14 cellular contexts compared by ENCODE assay signal in genomic region chr1:154842635-154843034, GRCh38. TPM values are rescaled to one million over a fixed set of nuclear protein-coding genes. Genes with fewer than 3 reads are reported as not detected.
DNase-seq lines count a peak whose midpoint lies in the region; ATAC-seq and TF ChIP-seq lines count a peak whose summit lies in the region.
"Had no signal": no experiment of that assay in that cellular context is flagged by ENCODE, and none has a peak within 500 bp of the region (broad histone marks: within the 10 kb centered on the region; RNA-seq: fewer than 3 reads in every experiment).

No MANE protein-coding gene starts in this region.

- intact Hi-C loops in activated CD4-positive, alpha-beta T cell treated with anti-CD3 and anti-CD28 coated beads for 36 hours (cut with DNase I, micrococcal nuclease) = no loop called here
- intact Hi-C loops in activated B cell treated with CpG ODN at 0.5 μM for 24 hours (cut with micrococcal nuclease) = no loop called here
- intact Hi-C loops in activated CD4-positive, alpha-beta memory T cell treated with anti-CD3 and anti-CD28 coated beads for 36 hours (cut with micrococcal nuclease) = no loop called here

- no peak overlapping the region for H3K27ac Mint-ChIP-seq in activated CD4-positive, alpha-beta T cell treated with anti-CD3 and anti-CD28 coated beads for 36 hours
- no peak overlapping the region for H3K27ac Mint-ChIP-seq in activated B cell treated with CpG ODN at 0.5 μM for 24 hours
- H3K27ac Mint-ChIP-seq in stimulated activated effector memory CD8-positive, alpha-beta T cell treated with anti-CD3 and anti-CD28 coated beads, Interleukin-12 subunit alpha, Interleukin-12 subunit beta, amount 100 ng/mL, for 72 hours = peak overlapping the region; percentile 57
- H3K27ac Mint-ChIP-seq in activated CD4-positive, alpha-beta memory T cell treated with anti-CD3 and anti-CD28 coated beads for 36 hours = no peak overlapping the region
- H3K27ac Mint-ChIP-seq: GM23338 had no signal

- no peaks in the 10 kb centered on the region for H3K4me1 Mint-ChIP-seq in activated CD4-positive, alpha-beta T cell treated with anti-CD3 and anti-CD28 coated beads for 36 hours
- H3K4me1 Mint-ChIP-seq in activated B cell treated with CpG ODN at 0.5 μM for 24 hours = peaks cover 16% of the 10 kb centered on the region
- H3K4me1 Mint-ChIP-seq in stimulated activated effector memory CD8-positive, alpha-beta T cell treated with anti-CD3 and anti-CD28 coated beads, Interleukin-12 subunit alpha, Interleukin-12 subunit beta, amount 100 ng/mL, for 72 hours = no peaks in the 10 kb centered on the region
- H3K4me1 Mint-ChIP-seq in activated CD4-positive, alpha-beta memory T cell treated with anti-CD3 and anti-CD28 coated beads for 36 hours (ENCODE audit: low read depth) = no peaks in the 10 kb centered on the region

- no peaks in the 10 kb centered on the region for H3K27me3 Mint-ChIP-seq in activated CD4-positive, alpha-beta T cell treated with anti-CD3 and anti-CD28 coated beads for 36 hours
- H3K27me3 Mint-ChIP-seq in activated B cell treated with CpG ODN at 0.5 μM for 24 hours = peaks cover 14% of the 10 kb centered on the region
- H3K27me3 Mint-ChIP-seq in activated CD4-positive, alpha-beta memory T cell treated with anti-CD3 and anti-CD28 coated beads for 36 hours = peaks cover 1% of the 10 kb centered on the region

- no peaks in the 10 kb centered on the region for H3K36me3 Mint-ChIP-seq in activated CD4-positive, alpha-beta T cell treated with anti-CD3 and anti-CD28 coated beads for 36 hours (ENCODE audit: low read depth)
- H3K36me3 Mint-ChIP-seq in activated B cell treated with CpG ODN at 0.5 μM for 24 hours (ENCODE audit: low read depth) = no peaks in the 10 kb centered on the region
- no peaks in the 10 kb centered on the region for H3K36me3 Mint-ChIP-seq in stimulated activated effector memory CD8-positive, alpha-beta T cell treated with anti-CD3 and anti-CD28 coated beads, Interleukin-12 subunit alpha, Interleukin-12 subunit beta, amount 100 ng/mL, for 72 hours
- H3K36me3 Mint-ChIP-seq in activated CD4-positive, alpha-beta memory T cell treated with anti-CD3 and anti-CD28 coated beads for 36 hours = no peaks in the 10 kb centered on the region

- ATAC-seq in activated CD4-positive, alpha-beta T cell treated with anti-CD3 and anti-CD28 coated beads for 36 hours = peak; percentile 44
- peak; percentile 31 for ATAC-seq in activated B cell treated with CpG ODN at 0.5 μM for 24 hours (ENCODE audit: low read depth)
- peak; percentile 72 for ATAC-seq in stimulated activated effector memory CD8-positive, alpha-beta T cell treated with anti-CD3 and anti-CD28 coated beads, Interleukin-12 subunit alpha, Interleukin-12 subunit beta, amount 100 ng/mL, for 72 hours
- no peak for ATAC-seq in stimulated activated naive CD8-positive, alpha-beta T cell treated with anti-CD3 and anti-CD28 coated beads, Interleukin-15, Interleukin-2, amounts not matched to agents 100 U/mL and 50 U/mL, for 24 hours
- ATAC-seq: GM23338 had no signal

- POLR2A ChIA-PET in activated CD4-positive, alpha-beta T cell treated with anti-CD3 and anti-CD28 coated beads for 36 hours (lab: Charles Lee) = no interaction called here
- POLR2A ChIA-PET in activated B cell treated with CpG ODN at 0.5 μM for 24 hours (lab: Charles Lee) = no interaction called here
- POLR2A ChIA-PET in activated CD4-positive, alpha-beta memory T cell treated with anti-CD3 and anti-CD28 coated beads for 36 hours (lab: Charles Lee) = no interaction called here

- no peak for TF ChIP-seq CTCF in activated B cell treated with CpG ODN at 0.5 μM for 24 hours (IDR thresholded peaks at IDR 0.05)

- H3K9me3 Mint-ChIP-seq in activated CD4-positive, alpha-beta T cell treated with anti-CD3 and anti-CD28 coated beads for 36 hours (ENCODE audit: low read depth) = no peaks in the 10 kb centered on the region
- no peaks in the 10 kb centered on the region for H3K9me3 Mint-ChIP-seq in activated B cell treated with CpG ODN at 0.5 μM for 24 hours
- no peaks in the 10 kb centered on the region for H3K9me3 Mint-ChIP-seq in stimulated activated effector memory CD8-positive, alpha-beta T cell treated with anti-CD3 and anti-CD28 coated beads, Interleukin-12 subunit alpha, Interleukin-12 subunit beta, amount 100 ng/mL, for 72 hours
- H3K9me3 Mint-ChIP-seq in activated CD4-positive, alpha-beta memory T cell treated with anti-CD3 and anti-CD28 coated beads for 36 hours = no peaks in the 10 kb centered on the region
- H3K9me3 Mint-ChIP-seq: GM23338 had no signal

- no peak for DNase-seq in activated CD4-positive, alpha-beta T cell treated with anti-CD3 and anti-CD28 coated beads for 36 hours
- DNase-seq in activated CD4-positive, alpha-beta T cell treated with anti-CD3 and anti-CD28 coated beads, Interleukin-2, amount 50 U/mL, for 1 hour = no peak
- DNase-seq in NCI-H2171 treated with DMSO at 0.1 percent for 48 hours (lab: John Stamatoyannopoulos, UW) = peak; percentile 95
- DNase-seq in activated B cell treated with CpG ODN at 0.5 μM for 24 hours = no peak
- DNase-seq in stimulated activated effector memory CD8-positive, alpha-beta T cell treated with anti-CD3 and anti-CD28 coated beads, Interleukin-12 subunit alpha, Interleukin-12 subunit beta, amount 100 ng/mL, for 72 hours (ENCODE audit: low spot score in 2 of 2) = no peak
- DNase-seq in activated CD4-positive, alpha-beta memory T cell treated with anti-CD3 and anti-CD28 coated beads for 36 hours = no peak
- DNase-seq in stimulated activated naive CD8-positive, alpha-beta T cell treated with anti-CD3 and anti-CD28 coated beads, Interleukin-15, Interleukin-2, amounts not matched to agents 100 U/mL and 50 U/mL, for 24 hours = no peak
- DNase-seq in ureter (ENCODE audit: low spot score) = no peak
- DNase-seq: COR-L47, Kasumi-1, NCI-H2081 treated with DMSO at 0.1 percent for 48 hours, NCI-H226, SW 1271 had no signal

- H3K4me3 Mint-ChIP-seq in activated CD4-positive, alpha-beta T cell treated with anti-CD3 and anti-CD28 coated beads for 36 hours = no peak overlapping the region
- H3K4me3 Mint-ChIP-seq in activated B cell treated with CpG ODN at 0.5 μM for 24 hours = no peak overlapping the region
- H3K4me3 Mint-ChIP-seq in stimulated activated effector memory CD8-positive, alpha-beta T cell treated with anti-CD3 and anti-CD28 coated beads, Interleukin-12 subunit alpha, Interleukin-12 subunit beta, amount 100 ng/mL, for 72 hours = no peak overlapping the region
- no peak overlapping the region for H3K4me3 Mint-ChIP-seq in activated CD4-positive, alpha-beta memory T cell treated with anti-CD3 and anti-CD28 coated beads for 36 hours
- H3K4me3 Mint-ChIP-seq: GM23338 had no signal

- CTCF ChIA-PET in activated CD4-positive, alpha-beta T cell treated with anti-CD3 and anti-CD28 coated beads for 36 hours (lab: Charles Lee) = interaction anchor here (0.6 kb wide), 1 partner anchor 95 kb away, joined by 3 read pairs; no protein-coding TSS in a partner anchor
- CTCF ChIA-PET in activated B cell treated with CpG ODN at 0.5 μM for 24 hours (lab: Charles Lee) = no interaction called here
- CTCF ChIA-PET in activated CD4-positive, alpha-beta memory T cell treated with anti-CD3 and anti-CD28 coated beads for 36 hours (lab: Charles Lee) = interaction anchor here (0.5 to 1.3 kb wide), 2 partner anchors 173 to 363 kb away, joined by 3 to 5 read pairs; no protein-coding TSS in a partner anchor

RNA-seq across cellular contexts. Expression of gene KCNN3, which starts 27.4 kb away (rescaled TPM):
- under 1 TPM; 0.18 to 0.25 TPM for total RNA-seq in activated CD4-positive, alpha-beta T cell treated with anti-CD3 and anti-CD28 coated beads for 36 hours
- 0.44 and 1.1 TPM in 2 replicates for total RNA-seq in activated B cell treated with CpG ODN at 0.5 μM for 24 hours
- under 1 TPM; 0.02 to 0.14 TPM for total RNA-seq in activated CD4-positive, alpha-beta memory T cell treated with anti-CD3 and anti-CD28 coated beads for 36 hours
- 5.4 TPM for total RNA-seq in ureter
